In genomic region chr19:55643733-55644116, GRCh38 we compare ENCODE assay signal across 8 cellular contexts. TPM values are rescaled to one million over a fixed set of nuclear protein-coding genes. Genes with fewer than 3 reads are reported as not detected.
A peak's percentile ranks its signal among the peaks of the same experiment; 100 is the strongest.
DNase-seq lines count a peak whose midpoint lies in the region; FAIRE-seq and TF ChIP-seq lines count a peak whose summit lies in the region.

No MANE protein-coding gene starts in this region.

- TF ChIP-seq CTCF in AG09309 (IDR thresholded peaks at IDR 0.05; ENCODE audit: control insufficient read depth, insufficient read depth, low read depth, low read length, missing control alignments) (no peak), chondrocyte (IDR thresholded peaks at IDR 0.05) (no peak)

- no peak for FAIRE-seq in GM12892 (lab: Jason Lieb, UNC)

- H3K4me2 ChIP-seq in Karpas-422 (ENCODE audit: low read depth, low read length, poor library complexity, severe bottlenecking): peak overlapping the region; percentile 93

- H3K27me3 ChIP-seq in Karpas-422 (ENCODE audit: low read length): no peaks in the 10 kb centered on the region
- H3K27me3 ChIP-seq in muscle layer of colon (ENCODE audit: control insufficient read depth in 1 of 2, insufficient read depth in 2 of 2, low read length in 2 of 2): no peaks in the 10 kb centered on the region

- TF ChIP-seq POLR2A in GM12892 (IDR thresholded peaks at IDR 0.05; ENCODE audit: low read depth, low read length): no peak

- peak overlapping the region; percentile 84 for H3K4me3 Mint-ChIP-seq in chondrocyte (ENCODE audit: unreplicated experiment)

- H3K27ac ChIP-seq in Karpas-422 (ENCODE audit: low read length) (peak overlapping the region; percentile 96), muscle layer of colon (ENCODE audit: low read depth, low read length) (peak overlapping the region; percentile 52)

- H3K27me3 Mint-ChIP-seq in chondrocyte (ENCODE audit: low read depth): no peaks in the 10 kb centered on the region

- H3K9me3 Mint-ChIP-seq in chondrocyte (ENCODE audit: low read depth): no peaks in the 10 kb centered on the region

- peak overlapping the region; percentile 97 for H3K27ac Mint-ChIP-seq in chondrocyte (ENCODE audit: unreplicated experiment)

- H3K9ac ChIP-seq in Karpas-422 (ENCODE audit: low read length) (peak overlapping the region; percentile 99), muscle layer of colon (ENCODE audit: low read length) (peak overlapping the region; percentile 58)

- H3K4me1 Mint-ChIP-seq in chondrocyte (ENCODE audit: low read depth): peaks cover 57% of the 10 kb centered on the region

- H3K9me2 ChIP-seq in Karpas-422 (replicated peaks; ENCODE audit: insufficient read depth, low read length): no peaks in the 10 kb centered on the region

- H3K4me1 ChIP-seq in Karpas-422 (ENCODE audit: low read length) (peaks cover 63% of the 10 kb centered on the region), muscle layer of colon (ENCODE audit: insufficient read depth, low read length) (peaks cover 36% of the 10 kb centered on the region)

- H3K4me3 ChIP-seq in AG09309 (ENCODE audit: control insufficient read depth, low read depth, low read length) (peak overlapping the region; percentile 78), Karpas-422 (ENCODE audit: low read length) (peak overlapping the region; percentile 95), muscle layer of colon (ENCODE audit: low read depth in 1 of 2, low read length in 2 of 2) (peak overlapping the region; percentile 78 to 95)

- H3K36me3 ChIP-seq in Karpas-422 (ENCODE audit: insufficient read depth, low read length): peaks cover 15% of the 10 kb centered on the region
- peaks cover 10% of the 10 kb centered on the region for H3K36me3 ChIP-seq in muscle layer of colon (ENCODE audit: insufficient read depth, low read length)

- DNase-seq in AG09309 (ENCODE audit: low read depth) (no peak), Karpas-422 (no peak), chondrocyte (ENCODE audit: low spot score) (no peak), GM12892 (ENCODE audit: insufficient read length) (no peak)
- DNase-seq in activated CD4-positive, CD25-positive, alpha-beta regulatory T cell (lab: John Stamatoyannopoulos, UW): no peak
- DNase-seq in stimulated activated CD4-positive, alpha-beta T cell treated with anti-CD3 and anti-CD28 coated beads, Interleukin-4, amount 100 ng/mL, for 24 hours: no peak
- no peak for DNase-seq in stimulated activated CD8-positive, alpha-beta memory T cell treated with anti-CD3 and anti-CD28 coated beads, Interleukin-4, amount 100 ng/mL, for 48 hours

- H2AFZ ChIP-seq in Karpas-422 (ENCODE audit: low read length): no peak overlapping the region

- H3K36me3 Mint-ChIP-seq in chondrocyte (ENCODE audit: low read depth): peaks cover 6% of the 10 kb centered on the region

- H3K9me3 ChIP-seq in Karpas-422 (ENCODE audit: low read length) (no peaks in the 10 kb centered on the region), muscle layer of colon (ENCODE audit: low read length) (no peaks in the 10 kb centered on the region)

- H4K20me1 ChIP-seq in Karpas-422 (ENCODE audit: insufficient read depth, low read depth, low read length): no peaks in the 10 kb centered on the region; the same call in 1 of the 2 replicates

- H3K79me2 ChIP-seq in Karpas-422 (ENCODE audit: low read length): peaks cover 53% of the 10 kb centered on the region

RNA-seq across cellular contexts. Expression of gene ZNF581, which starts 0.3 kb away (rescaled TPM):
- 119 and 128 TPM in 2 replicates for total RNA-seq in Karpas-422 (2014; rRNA removed; shearing (Covaris generic); ENCODE audit: low replicate concordance)
- 20.8 to 24.7 TPM (median 24.2 TPM) in 3 replicates for total RNA-seq in chondrocyte
- polyA plus RNA-seq in GM12892 (2012; ENCODE audit: missing spikeins): 27.0 TPM

RNA-seq across cellular contexts. Expression of gene ZNF580, which starts 2.9 kb away (rescaled TPM):
- total RNA-seq in Karpas-422 (2014; rRNA removed; shearing (Covaris generic); ENCODE audit: low replicate concordance): 44.3 and 47.5 TPM in 2 replicates
- 42.3 to 59.8 TPM (median 45.0 TPM) in 3 replicates for total RNA-seq in chondrocyte
- polyA plus RNA-seq in GM12892 (2012; ENCODE audit: missing spikeins): 14.4 TPM

RNA-seq across cellular contexts. Expression of gene CCDC106, which starts 4.3 kb away (rescaled TPM):
- total RNA-seq in Karpas-422 (2014; rRNA removed; shearing (Covaris generic); ENCODE audit: low replicate concordance): 26.2 and 54.8 TPM in 2 replicates
- 20.9 to 26.5 TPM (median 23.5 TPM) in 3 replicates for total RNA-seq in chondrocyte
- polyA plus RNA-seq in GM12892 (2012; ENCODE audit: missing spikeins): 20.1 TPM

RNA-seq across cellular contexts. Expression of gene U2AF2, which starts 11.1 kb away (rescaled TPM):
- 107 and 272 TPM in 2 replicates for total RNA-seq in Karpas-422 (2014; rRNA removed; shearing (Covaris generic); ENCODE audit: low replicate concordance)
- total RNA-seq in chondrocyte: 119 to 137 TPM (median 129 TPM) in 3 replicates
- 137 TPM for polyA plus RNA-seq in GM12892 (2012; ENCODE audit: missing spikeins)

RNA-seq across cellular contexts. Expression of gene ZNF784, which starts 19.4 kb away (rescaled TPM):
- 2.8 and 3.5 TPM in 2 replicates for total RNA-seq in Karpas-422 (2014; rRNA removed; shearing (Covaris generic); ENCODE audit: low replicate concordance)
- total RNA-seq in chondrocyte: 6.1 to 7.9 TPM (median 6.4 TPM) in 3 replicates
- polyA plus RNA-seq in GM12892 (2012; ENCODE audit: missing spikeins): 2.5 TPM
